24 cellular contexts compared by ENCODE assay signal in genomic region chr22:39907035-39907434, GRCh38. TPM values are rescaled to one million over a fixed set of nuclear protein-coding genes. Genes with fewer than 3 reads are reported as not detected.
DNase-seq lines count a peak whose midpoint lies in the region; ATAC-seq, FAIRE-seq and TF ChIP-seq lines count a peak whose summit lies in the region.
"Had no signal": no experiment of that assay in that cellular context is flagged by ENCODE, and none has a peak within 500 bp of the region (broad histone marks: within the 10 kb centered on the region; RNA-seq: fewer than 3 reads in every experiment).

No MANE protein-coding gene starts in this region.

- H3K4me3 ChIP-seq in K562 (no peak overlapping the region), HAP-1 (no peak overlapping the region)
- H3K4me3 ChIP-seq: colonic mucosa, vagina had no signal

- FAIRE-seq in K562 (lab: Jason Lieb, UNC), result no peak
- FAIRE-seq: A204.1, D721Med, endometrium had no signal

- no peak for TF ChIP-seq POLR2A in K562 (conservative IDR thresholded peaks at IDR 0.05)

- no peak for TF ChIP-seq CTCF in K562 (IDR thresholded peaks at IDR 0.05 in 2 of 3, conservative IDR thresholded peaks at IDR 0.05 in 1 of 3; ENCODE audit: insufficient read depth in 2 of 3, low read depth in 1 of 3, low read length in 3 of 3)

- no peaks in the 10 kb centered on the region for H3K27me3 Mint-ChIP-seq in activated CD8-positive, alpha-beta memory T cell treated with anti-CD3 and anti-CD28 coated beads, Interleukin-2, amount 10 ng/mL, durations not matched to agents 7 days and 5 days
- no peaks in the 10 kb centered on the region for H3K27me3 Mint-ChIP-seq in activated CD4-positive, alpha-beta memory T cell treated with anti-CD3 and anti-CD28 coated beads, Interleukin-2, amount 10 ng/mL, durations not matched to agents 7 days and 5 days
- no peaks in the 10 kb centered on the region for H3K27me3 Mint-ChIP-seq in stimulated activated naive CD8-positive, alpha-beta T cell treated with anti-CD3 and anti-CD28 coated beads, Interleukin-15, Interleukin-2, amounts not matched to agents 100 ng/mL and 50 ng/mL, for 24 hours
- H3K27me3 Mint-ChIP-seq: activated B cell treated with CpG ODN at 0.5 μM for 24 hours had no signal

- no peaks in the 10 kb centered on the region for H3K9me3 Mint-ChIP-seq in activated CD8-positive, alpha-beta memory T cell treated with anti-CD3 and anti-CD28 coated beads, Interleukin-2, amount 10 ng/mL, durations not matched to agents 7 days and 5 days (ENCODE audit: low read depth)
- H3K9me3 Mint-ChIP-seq in activated CD4-positive, alpha-beta memory T cell treated with anti-CD3 and anti-CD28 coated beads, Interleukin-2, amount 10 ng/mL, durations not matched to agents 7 days and 5 days, result no peaks in the 10 kb centered on the region
- peaks cover 3% of the 10 kb centered on the region for H3K9me3 Mint-ChIP-seq in stimulated activated naive CD8-positive, alpha-beta T cell treated with anti-CD3 and anti-CD28 coated beads, Interleukin-15, Interleukin-2, amounts not matched to agents 100 ng/mL and 50 ng/mL, for 24 hours
- H3K9me3 Mint-ChIP-seq: activated B cell treated with CpG ODN at 0.5 μM for 24 hours, mesothelial cell of epicardium had no signal

- H3K27ac Mint-ChIP-seq in activated CD8-positive, alpha-beta memory T cell treated with anti-CD3 and anti-CD28 coated beads, Interleukin-2, amount 10 ng/mL, durations not matched to agents 7 days and 5 days, result peak overlapping the region; percentile 91
- H3K27ac Mint-ChIP-seq in activated CD4-positive, alpha-beta memory T cell treated with anti-CD3 and anti-CD28 coated beads, Interleukin-2, amount 10 ng/mL, durations not matched to agents 7 days and 5 days, result peak overlapping the region; percentile 85
- H3K27ac Mint-ChIP-seq in stimulated activated naive CD8-positive, alpha-beta T cell treated with anti-CD3 and anti-CD28 coated beads, Interleukin-15, Interleukin-2, amounts not matched to agents 100 ng/mL and 50 ng/mL, for 24 hours, result peak overlapping the region; percentile 98
- H3K27ac Mint-ChIP-seq: activated B cell treated with CpG ODN at 0.5 μM for 24 hours, mesothelial cell of epicardium, progenitor cell of endocrine pancreas had no signal

- H3K4me2 ChIP-seq in K562 (ENCODE audit: insufficient read depth, low read length), result no peak overlapping the region
- H3K4me2 ChIP-seq: KMS-11 had no signal

- CTCF ChIA-PET in activated CD8-positive, alpha-beta memory T cell treated with anti-CD3 and anti-CD28 coated beads, Interleukin-2, amount 10 ng/mL, durations not matched to agents 7 days and 5 days (lab: Charles Lee), result interaction anchor here (1.3 to 12.2 kb wide), 5 partner anchors 10 to 35 kb away, joined by 4 to 171 read pairs (median 25); no protein-coding TSS in a partner anchor
- CTCF ChIA-PET in activated CD4-positive, alpha-beta memory T cell treated with anti-CD3 and anti-CD28 coated beads, Interleukin-2, amount 10 ng/mL, durations not matched to agents 7 days and 5 days (lab: Charles Lee), result interaction anchor here (3.5 kb wide), 1 partner anchor 10 kb away, joined by 13 read pairs; no protein-coding TSS in a partner anchor
- CTCF ChIA-PET in K562 (lab: Yijun Ruan, JAX; ENCODE audit: low intra/inter-chr PET ratio), result no interaction called here

- TF ChIP-seq EP300 in K562 (IDR thresholded peaks at IDR 0.05; ENCODE audit: low read length), result no peak

- peak overlapping the region; percentile 73 for H3K27ac ChIP-seq in K562 (ENCODE audit: extremely low read depth, low read depth, low read length)
- H3K27ac ChIP-seq: brain microvascular endothelial cell, colonic mucosa, KMS-11, vagina had no signal

- peak overlapping the region; percentile 90 for H3K4me3 Mint-ChIP-seq in activated CD8-positive, alpha-beta memory T cell treated with anti-CD3 and anti-CD28 coated beads, Interleukin-2, amount 10 ng/mL, durations not matched to agents 7 days and 5 days
- peak overlapping the region; percentile 87 for H3K4me3 Mint-ChIP-seq in activated CD4-positive, alpha-beta memory T cell treated with anti-CD3 and anti-CD28 coated beads, Interleukin-2, amount 10 ng/mL, durations not matched to agents 7 days and 5 days
- peak overlapping the region; percentile 90 for H3K4me3 Mint-ChIP-seq in stimulated activated naive CD8-positive, alpha-beta T cell treated with anti-CD3 and anti-CD28 coated beads, Interleukin-15, Interleukin-2, amounts not matched to agents 100 ng/mL and 50 ng/mL, for 24 hours
- H3K4me3 Mint-ChIP-seq: activated B cell treated with CpG ODN at 0.5 μM for 24 hours, mesothelial cell of epicardium had no signal

- peak; percentile 71 for DNase-seq in activated CD8-positive, alpha-beta memory T cell treated with anti-CD3 and anti-CD28 coated beads, Interleukin-2, amount 10 ng/mL, durations not matched to agents 7 days and 5 days
- DNase-seq in activated CD8-positive, alpha-beta memory T cell treated with anti-CD3 and anti-CD28 coated beads, Interleukin-2, amount 50 U/mL, for 4 hours, result no peak
- peak; percentile 45 for DNase-seq in activated CD4-positive, alpha-beta memory T cell treated with anti-CD3 and anti-CD28 coated beads, Interleukin-2, amount 10 ng/mL, durations not matched to agents 7 days and 5 days
- DNase-seq in K562 (ENCODE audit: extremely low read depth in 1 of 4, low spot score in 3 of 4), result no peak
- DNase-seq in head of caudate nucleus, result no peak
- no peak for DNase-seq in HAP-1 (ENCODE audit: low spot score in 2 of 2)
- no peak for DNase-seq in SKM-1 (lab: John Stamatoyannopoulos, UW; ENCODE audit: unreplicated experiment)
- DNase-seq: activated B cell treated with CpG ODN at 0.5 μM for 24 hours, BE2C, brain microvascular endothelial cell, colonic mucosa, H7, NCI-H1092, NCI-H2029, NCI-H345 had no signal

- H3K9me3 ChIP-seq in K562 (replicated peaks; ENCODE audit: control insufficient read depth, insufficient read depth, low read depth, low read length) (no peaks in the 10 kb centered on the region), HAP-1 (no peaks in the 10 kb centered on the region)
- H3K9me3 ChIP-seq: BE2C, colonic mucosa, vagina had no signal

- H4K20me1 ChIP-seq in K562 (replicated peaks; ENCODE audit: control insufficient read depth, insufficient read depth, low read length), result no peaks in the 10 kb centered on the region

- peak overlapping the region in 1 of 2 experiments; percentile 52; a peak in 1 of 4 replicates for H3K9ac ChIP-seq in K562 (ENCODE audit: insufficient read depth in 1 of 2, low read depth in 2 of 2, low read length in 2 of 2)
- H3K9ac ChIP-seq: KMS-11 had no signal

- peaks cover 71% of the 10 kb centered on the region for H3K36me3 Mint-ChIP-seq in activated CD8-positive, alpha-beta memory T cell treated with anti-CD3 and anti-CD28 coated beads, Interleukin-2, amount 10 ng/mL, durations not matched to agents 7 days and 5 days
- H3K36me3 Mint-ChIP-seq in activated CD4-positive, alpha-beta memory T cell treated with anti-CD3 and anti-CD28 coated beads, Interleukin-2, amount 10 ng/mL, durations not matched to agents 7 days and 5 days (ENCODE audit: low read depth), result peaks cover 62% of the 10 kb centered on the region
- peaks cover 20% of the 10 kb centered on the region for H3K36me3 Mint-ChIP-seq in stimulated activated naive CD8-positive, alpha-beta T cell treated with anti-CD3 and anti-CD28 coated beads, Interleukin-15, Interleukin-2, amounts not matched to agents 100 ng/mL and 50 ng/mL, for 24 hours (ENCODE audit: low read depth)
- H3K36me3 Mint-ChIP-seq: mesothelial cell of epicardium had no signal

- H3K4me1 ChIP-seq in K562 (replicated peaks in 1 of 2; ENCODE audit: control insufficient read depth in 2 of 2, insufficient read depth in 2 of 2, low read length in 2 of 2), result peaks cover 0 to 12% of the 10 kb centered on the region in 2 experiments; a peak in 4 of 5 replicates
- peaks cover 18% of the 10 kb centered on the region for H3K4me1 ChIP-seq in HAP-1
- H3K4me1 ChIP-seq: BE2C, colonic mucosa, vagina had no signal

- POLR2A ChIA-PET in activated CD4-positive, alpha-beta memory T cell treated with anti-CD3 and anti-CD28 coated beads, Interleukin-2, amount 10 ng/mL, durations not matched to agents 7 days and 5 days (lab: Charles Lee), result interaction anchor here (0.8 to 17.3 kb wide), 5 partner anchors 8 to 387 kb away, joined by 4 to 447 read pairs (median 74); partner anchors contain the start of gene ATF4
- POLR2A ChIA-PET in K562 (lab: Yijun Ruan, JAX), result interaction anchor here (1.2 kb wide), 1 partner anchor 10 kb away, joined by 3 read pairs; no protein-coding TSS in a partner anchor

- no TSS peak for BruUV-seq in K562 (replicated peaks; lab: Mats Ljungman, UMichigan)

- no peaks in the 10 kb centered on the region for H3K9me1 ChIP-seq in K562 (ENCODE audit: control insufficient read depth, insufficient read depth, low read length)

- no peak for ATAC-seq in activated CD8-positive, alpha-beta memory T cell treated with anti-CD3 and anti-CD28 coated beads, Interleukin-2, amount 10 ng/mL, durations not matched to agents 7 days and 5 days
- ATAC-seq in K562, result no peak

- in situ Hi-C loops in K562 (cut with MboI) (no loop called here), HAP-1 (cut with MboI; ENCODE audit: low sequenced_read_pairs) (no loop called here)

- peaks cover 46% of the 10 kb centered on the region for H3K4me1 Mint-ChIP-seq in activated CD8-positive, alpha-beta memory T cell treated with anti-CD3 and anti-CD28 coated beads, Interleukin-2, amount 10 ng/mL, durations not matched to agents 7 days and 5 days
- H3K4me1 Mint-ChIP-seq in activated CD4-positive, alpha-beta memory T cell treated with anti-CD3 and anti-CD28 coated beads, Interleukin-2, amount 10 ng/mL, durations not matched to agents 7 days and 5 days, result peaks cover 53% of the 10 kb centered on the region
- peaks cover 74% of the 10 kb centered on the region for H3K4me1 Mint-ChIP-seq in stimulated activated naive CD8-positive, alpha-beta T cell treated with anti-CD3 and anti-CD28 coated beads, Interleukin-15, Interleukin-2, amounts not matched to agents 100 ng/mL and 50 ng/mL, for 24 hours (ENCODE audit: low read depth)
- H3K4me1 Mint-ChIP-seq: mesothelial cell of epicardium had no signal

- H3K79me2 ChIP-seq in K562 (ENCODE audit: control insufficient read depth, insufficient read depth, low read length), result peaks cover 92% of the 10 kb centered on the region; the same call in 2 of the 3 replicates

- no peak for TF ChIP-seq RAD21 in K562 (CRISPR knock-in tag; conservative IDR thresholded peaks at IDR 0.05 in 1 of 2, IDR thresholded peaks at IDR 0.05 in 1 of 2)

- intact Hi-C loops in K562 (cut with micrococcal nuclease), result no loop called here
- intact Hi-C loops in head of caudate nucleus (cut with DNase I), result no loop called here

- WGBS in K562 (ENCODE audit: insufficient coverage, low coverage, missing lambda C conversion rate), result 37% methylated on average over 5 of the region's 7 CpGs

- H3K36me3 ChIP-seq in K562 (ENCODE audit: control insufficient read depth, insufficient read depth, low read length), result no peaks in the 10 kb centered on the region
- H3K36me3 ChIP-seq in HAP-1 (replicated peaks), result no peaks in the 10 kb centered on the region
- H3K36me3 ChIP-seq: BE2C, brain microvascular endothelial cell, colonic mucosa, vagina had no signal

- peak overlapping the region; percentile 78 for H2AFZ ChIP-seq in K562 (ENCODE audit: low read depth, low read length)

- H3K27me3 ChIP-seq in K562 (ENCODE audit: control insufficient read depth in 2 of 2, insufficient read depth in 2 of 2, low read length in 2 of 2) (no peaks in the 10 kb centered on the region), HAP-1 (ENCODE audit: low read depth) (no peaks in the 10 kb centered on the region)
- H3K27me3 ChIP-seq: vagina had no signal

RNA-seq across cellular contexts. Expression of gene GRAP2, which starts 6.2 kb away (rescaled TPM):
- 100 to 1,000 TPM; 183 to 257 TPM for total RNA-seq in activated CD8-positive, alpha-beta memory T cell treated with anti-CD3 and anti-CD28 coated beads, Interleukin-2, amount 10 ng/mL, durations not matched to agents 7 days and 5 days
- total RNA-seq in activated CD4-positive, alpha-beta memory T cell treated with anti-CD3 and anti-CD28 coated beads, Interleukin-2, amount 10 ng/mL, durations not matched to agents 7 days and 5 days, result 100 to 1,000 TPM; 108 to 111 TPM
- 119 and 120 TPM in 2 replicates for total RNA-seq in K562 (2011; cell fraction: chromatin; rRNA removed; ENCODE audit: low replicate concordance)
- 83.6 and 92.2 TPM in 2 replicates for total RNA-seq in K562 (2011; cell fraction: nucleolus; rRNA removed)
- 114 and 167 TPM in 2 replicates for total RNA-seq in K562 (2011; cell fraction: nucleoplasm; rRNA removed)
- total RNA-seq in K562 (2014; rRNA removed) (67.9 and 83.1 TPM in 2 replicates), K562 (2014; rRNA removed; fragmentation: Illumina TruSeq; extraction: Trizol) (43.0 and 46.6 TPM in 2 replicates), K562 (2015; rRNA removed; fragmentation: Illumina TruSeq; extraction: Trizol) (29.5 and 30.2 TPM in 2 replicates), K562 (2021) (62.2 and 71.4 TPM in 2 replicates)
- polyA plus RNA-seq in K562 (2011; rRNA removed) (22.0 and 60.4 TPM in 2 replicates), K562 (2014; fragmentation: Illumina TruSeq; extraction: Trizol) (67.6 and 69.5 TPM in 2 replicates), K562 (2014; fragmentation: Nextera tagmentation; extraction: Ambion mirVana) (1 to 10 TPM; 4.8 to 8.8 TPM), K562 (2014; rRNA removed) (76.8 and 88.7 TPM in 2 replicates)
- 20.3 and 83.5 TPM in 2 replicates for polyA plus RNA-seq in K562 (2011; cell fraction: cytosol; rRNA removed)
- 34.5 and 117 TPM in 2 replicates for polyA plus RNA-seq in K562 (2011; cell fraction: nucleus; rRNA removed)
- polyA plus RNA-seq in K562 (2012), result 57.6 and 120 TPM in 2 replicates
- polyA minus RNA-seq in K562 (2011; rRNA and poly(A)+ RNA removed), result 22.0 and 65.1 TPM in 2 replicates
- polyA minus RNA-seq in K562 (2011; cell fraction: cytosol; rRNA and poly(A)+ RNA removed), result 15.4 and 43.7 TPM in 2 replicates
- polyA minus RNA-seq in K562 (2011; cell fraction: nucleus; rRNA and poly(A)+ RNA removed), result 24.7 and 46.7 TPM in 2 replicates
- total RNA-seq: mesothelial cell of epicardium had no signal

RNA-seq across cellular contexts. Expression of gene ENTHD1, which starts 13.5 kb away (rescaled TPM):
- under 1 TPM; 0.21 to 0.41 TPM for total RNA-seq in activated CD8-positive, alpha-beta memory T cell treated with anti-CD3 and anti-CD28 coated beads, Interleukin-2, amount 10 ng/mL, durations not matched to agents 7 days and 5 days
- under 1 TPM in 1 of 2 experiments, not detected in 1; 0.13 TPM for total RNA-seq in activated CD4-positive, alpha-beta memory T cell treated with anti-CD3 and anti-CD28 coated beads, Interleukin-2, amount 10 ng/mL, durations not matched to agents 7 days and 5 days
- total RNA-seq in K562 (2011; cell fraction: chromatin; rRNA removed; ENCODE audit: low replicate concordance), result 0.25 TPM in 1 of 2 replicates, not detected in the other
- not detected in 2 replicates for total RNA-seq in K562 (2011; cell fraction: nucleolus; rRNA removed)
- total RNA-seq in K562 (2011; cell fraction: nucleoplasm; rRNA removed), result not detected in 2 replicates
- 0.18 and 0.29 TPM in 2 replicates for total RNA-seq in K562 (2014; rRNA removed)
- total RNA-seq in K562 (2014; rRNA removed; fragmentation: Illumina TruSeq; extraction: Trizol), result 0.29 and 0.36 TPM in 2 replicates
- 0.43 and 0.75 TPM in 2 replicates for total RNA-seq in K562 (2015; rRNA removed; fragmentation: Illumina TruSeq; extraction: Trizol)
- 0.20 and 0.22 TPM in 2 replicates for total RNA-seq in K562 (2021)
- polyA plus RNA-seq in K562 (2011; rRNA removed), result 0.05 and 0.13 TPM in 2 replicates
- polyA plus RNA-seq in K562 (2011; cell fraction: cytosol; rRNA removed), result 0.07 TPM in 1 of 2 replicates, not detected in the other
- not detected in 2 replicates for polyA plus RNA-seq in K562 (2011; cell fraction: nucleus; rRNA removed)
- polyA plus RNA-seq in K562 (2012), result 0.27 and 0.35 TPM in 2 replicates
- 0.25 and 0.37 TPM in 2 replicates for polyA plus RNA-seq in K562 (2014; fragmentation: Illumina TruSeq; extraction: Trizol)
- polyA plus RNA-seq in K562 (2014; fragmentation: Nextera tagmentation; extraction: Ambion mirVana), result under 1 TPM; 0.27 to 0.35 TPM
- polyA plus RNA-seq in K562 (2014; rRNA removed), result 0.23 and 0.98 TPM in 2 replicates
- polyA minus RNA-seq in K562 (2011; rRNA and poly(A)+ RNA removed), result 0.25 TPM in 1 of 2 replicates, not detected in the other
- not detected in 2 replicates for polyA minus RNA-seq in K562 (2011; cell fraction: cytosol; rRNA and poly(A)+ RNA removed)
- polyA minus RNA-seq in K562 (2011; cell fraction: nucleus; rRNA and poly(A)+ RNA removed), result not detected in 2 replicates
- total RNA-seq: activated B cell treated with CpG ODN at 0.5 μM for 24 hours, colonic mucosa, H7, HT1080, mesothelial cell of epicardium, progenitor cell of endocrine pancreas, vagina had no signal

RNA-seq across cellular contexts. Expression of gene TMA7B, which starts 53.2 kb away (rescaled TPM):
- total RNA-seq in activated CD8-positive, alpha-beta memory T cell treated with anti-CD3 and anti-CD28 coated beads, Interleukin-2, amount 10 ng/mL, durations not matched to agents 7 days and 5 days, result 10 to 100 TPM in 1 of 2 experiments, 1 to 10 TPM in 1; 5.1 to 11.0 TPM
- total RNA-seq in activated CD4-positive, alpha-beta memory T cell treated with anti-CD3 and anti-CD28 coated beads, Interleukin-2, amount 10 ng/mL, durations not matched to agents 7 days and 5 days, result 1 to 10 TPM; 3.7 to 4.3 TPM
- 16.1 and 33.1 TPM in 2 replicates for total RNA-seq in K562 (2011; cell fraction: chromatin; rRNA removed; ENCODE audit: low replicate concordance)
- total RNA-seq in K562 (2011; cell fraction: nucleolus; rRNA removed), result 8.2 and 8.4 TPM in 2 replicates
- total RNA-seq in K562 (2011; cell fraction: nucleoplasm; rRNA removed), result 15.8 and 17.9 TPM in 2 replicates
- total RNA-seq in K562 (2014; rRNA removed) (12.0 and 14.2 TPM in 2 replicates), K562 (2014; rRNA removed; fragmentation: Illumina TruSeq; extraction: Trizol) (13.9 and 17.0 TPM in 2 replicates), K562 (2015; rRNA removed; fragmentation: Illumina TruSeq; extraction: Trizol) (5.3 and 5.6 TPM in 2 replicates), K562 (2021) (11.2 and 12.8 TPM in 2 replicates)
- polyA plus RNA-seq in K562 (2011; rRNA removed) (3.2 and 10.9 TPM in 2 replicates), K562 (2014; fragmentation: Illumina TruSeq; extraction: Trizol) (9.4 and 11.8 TPM in 2 replicates), K562 (2014; fragmentation: Nextera tagmentation; extraction: Ambion mirVana) (1 to 10 TPM; 5.7 to 8.7 TPM), K562 (2014; rRNA removed) (13.2 and 14.5 TPM in 2 replicates)
- 1.0 and 1.5 TPM in 2 replicates for polyA plus RNA-seq in K562 (2011; cell fraction: cytosol; rRNA removed)
- polyA plus RNA-seq in K562 (2011; cell fraction: nucleus; rRNA removed), result 1.7 and 4.9 TPM in 2 replicates
- polyA plus RNA-seq in K562 (2012), result 4.9 and 8.2 TPM in 2 replicates
- 4.7 and 10.9 TPM in 2 replicates for polyA minus RNA-seq in K562 (2011; rRNA and poly(A)+ RNA removed)
- polyA minus RNA-seq in K562 (2011; cell fraction: cytosol; rRNA and poly(A)+ RNA removed), result 1.0 and 3.1 TPM in 2 replicates
- 2.2 and 2.6 TPM in 2 replicates for polyA minus RNA-seq in K562 (2011; cell fraction: nucleus; rRNA and poly(A)+ RNA removed)
- total RNA-seq: H7, HT1080, mesothelial cell of epicardium, progenitor cell of endocrine pancreas had no signal

Comparison
In these comparisons a context has a peak if more than half of its experiments do, and no peak if none do; other contexts are left out.
1. DNase-seq: peak in activated CD8-positive, alpha-beta memory T cell treated with anti-CD3 and anti-CD28 coated beads, Interleukin-2, amount 10 ng/mL, durations not matched to agents 7 days and 5 days (single experiment) and activated CD4-positive, alpha-beta memory T cell treated with anti-CD3 and anti-CD28 coated beads, Interleukin-2, amount 10 ng/mL, durations not matched to agents 7 days and 5 days (single experiment); none in activated CD8-positive, alpha-beta memory T cell treated with anti-CD3 and anti-CD28 coated beads, Interleukin-2, amount 50 U/mL, for 4 hours (single experiment), K562 (0 of 4), head of caudate nucleus (0 of 42), HAP-1 (0 of 2) and SKM-1 (single experiment).
2. Peak in every context shown above with its lines, with median percentiles within 50 percentile points of each other: H3K27ac Mint-ChIP-seq and H3K4me3 Mint-ChIP-seq.